8 cellular contexts compared by ENCODE assay signal in genomic region chr5:176416965-176417364, GRCh38. TPM values are rescaled to one million over a fixed set of nuclear protein-coding genes. Genes with fewer than 3 reads are reported as not detected.
DNase-seq lines count a peak whose midpoint lies in the region; ATAC-seq, FAIRE-seq and TF ChIP-seq lines count a peak whose summit lies in the region.

No MANE protein-coding gene starts in this region.

- H3K9me3 ChIP-seq in HepG2 (ENCODE audit: low read length), result no peaks in the 10 kb centered on the region

- no peaks in the 10 kb centered on the region for H3K27me3 ChIP-seq in HepG2 (ENCODE audit: control insufficient read depth in 1 of 2, insufficient read depth in 2 of 2, low read length in 2 of 2)

- no TSS peak for BruUV-seq in HepG2 (replicated peaks; lab: Mats Ljungman, UMichigan)

- no peak for TF ChIP-seq CTCF in HepG2 (CRISPR knock-in tag; IDR thresholded peaks at IDR 0.05)

- H3K79me2 ChIP-seq in HepG2 (ENCODE audit: insufficient read depth, low read length), result no peaks in the 10 kb centered on the region

- H2AFZ ChIP-seq in HepG2 (ENCODE audit: low read length), result peak overlapping the region; percentile 90

- H3K9ac ChIP-seq in HepG2 (ENCODE audit: insufficient read depth, low read depth, low read length), result peak overlapping the region; percentile 50; the same call in 1 of the 2 replicates

- H4K20me1 ChIP-seq in HepG2 (ENCODE audit: insufficient read depth, low read length), result no peaks in the 10 kb centered on the region

- H3K4me3 ChIP-seq in HepG2 (replicated peaks in 1 of 3; ENCODE audit: insufficient read depth in 1 of 3, low read depth in 2 of 3, low read length in 3 of 3), result peak overlapping the region; percentile 17 to 49 (median 25); a peak in 5 of 6 replicates

- H3K4me1 ChIP-seq in HepG2 (ENCODE audit: insufficient read depth, low read length), result peaks cover 32% of the 10 kb centered on the region

- peaks cover 19% of the 10 kb centered on the region for H3K4me1 Mint-ChIP-seq in T-helper 2 cell treated with Interferon-gamma antibody and Interleukin-4, amounts not matched to agents 5 μg/mL and 100 μg/mL, for 36 hours (ENCODE audit: low read depth)
- H3K4me1 Mint-ChIP-seq in activated T-helper 17 cell treated with anti-CD3 and anti-CD28 coated beads, Interleukin-2, amount 50 U/mL, for 72 hours, result peaks cover 16% of the 10 kb centered on the region

- H3K27ac ChIP-seq in HepG2 (ENCODE audit: extremely low read length, insufficient read depth, low read length), result no peak overlapping the region
- peak overlapping the region; percentile 82 for H3K27ac ChIP-seq in substantia nigra (ENCODE audit: low read depth, low read length, poor library complexity, severe bottlenecking)

- H3K9me3 Mint-ChIP-seq in T-helper 2 cell treated with Interferon-gamma antibody and Interleukin-4, amounts not matched to agents 5 μg/mL and 100 μg/mL, for 36 hours, result no peaks in the 10 kb centered on the region
- no peaks in the 10 kb centered on the region for H3K9me3 Mint-ChIP-seq in activated T-helper 17 cell treated with anti-CD3 and anti-CD28 coated beads, Interleukin-2, amount 50 U/mL, for 72 hours

- no peak overlapping the region for H3K27ac Mint-ChIP-seq in T-helper 2 cell treated with Interferon-gamma antibody and Interleukin-4, amounts not matched to agents 5 μg/mL and 100 μg/mL, for 36 hours
- H3K27ac Mint-ChIP-seq in activated T-helper 17 cell treated with anti-CD3 and anti-CD28 coated beads, Interleukin-2, amount 50 U/mL, for 72 hours, result no peak overlapping the region

- TF ChIP-seq EP300 in HepG2 (IDR thresholded peaks at IDR 0.05; ENCODE audit: low read depth in 2 of 2, low read length in 2 of 2), result no peak
- TF ChIP-seq EP300 in HepG2 (CRISPR knock-in tag; IDR thresholded peaks at IDR 0.05; ENCODE audit: borderline replicate concordance), result no peak

- peak overlapping the region; percentile 64 for H3K4me3 Mint-ChIP-seq in T-helper 2 cell treated with Interferon-gamma antibody and Interleukin-4, amounts not matched to agents 5 μg/mL and 100 μg/mL, for 36 hours
- H3K4me3 Mint-ChIP-seq in activated T-helper 17 cell treated with anti-CD3 and anti-CD28 coated beads, Interleukin-2, amount 50 U/mL, for 72 hours, result peak overlapping the region; percentile 86

- intact Hi-C loops in HepG2 (cut with micrococcal nuclease; ENCODE audit: unreplicated experiment), result loop anchor here (1.0 to 10.0 kb wide), 3 partner anchors 31 to 132 kb away; partner anchors contain the start of genes CDHR2 and FAF2

- CTCF ChIA-PET in HepG2 (lab: Yijun Ruan, JAX; ENCODE audit: low intra/inter-chr PET ratio, low total read pairs), result interaction anchor here (1.2 to 2.6 kb wide), 3 partner anchors 13 to 161 kb away, joined by 5 to 17 read pairs (median 6); partner anchors contain the start of gene FAF2

- POLR2A ChIA-PET in HepG2 (lab: Yijun Ruan, JAX), result interaction anchor here (1.3 to 2.3 kb wide), 3 partner anchors 30 to 230 kb away, joined by 3 to 15 read pairs (median 9); partner anchors contain the start of genes RNF44 and TSPAN17

- H3K4me2 ChIP-seq in HepG2 (ENCODE audit: low read depth, low read length), result peak overlapping the region; percentile 88

- 66% methylated on average over 11 of the region's 11 CpGs for WGBS in HepG2 (ENCODE audit: low lambda C conversion rate)

- no peak for ATAC-seq in activated T-helper 17 cell treated with anti-CD3 and anti-CD28 coated beads, Interleukin-2, amount 50 U/mL, for 72 hours (replicated peaks)
- ATAC-seq in HepG2 (peak; percentile 19), GM21360 (IDR thresholded peaks at IDR 0.05; ENCODE audit: unreplicated experiment) (no peak)

- TF ChIP-seq POLR2A in HepG2 (IDR thresholded peaks at IDR 0.05; ENCODE audit: insufficient read depth in 1 of 2, low read depth in 2 of 2, low read length in 2 of 2), result no peak

- FAIRE-seq in HepG2 (lab: Jason Lieb, UNC), result no peak

- no peaks in the 10 kb centered on the region for H3K36me3 Mint-ChIP-seq in T-helper 2 cell treated with Interferon-gamma antibody and Interleukin-4, amounts not matched to agents 5 μg/mL and 100 μg/mL, for 36 hours (ENCODE audit: low read depth)
- no peaks in the 10 kb centered on the region for H3K36me3 Mint-ChIP-seq in activated T-helper 17 cell treated with anti-CD3 and anti-CD28 coated beads, Interleukin-2, amount 50 U/mL, for 72 hours (ENCODE audit: low read depth)

- H3K27me3 Mint-ChIP-seq in T-helper 2 cell treated with Interferon-gamma antibody and Interleukin-4, amounts not matched to agents 5 μg/mL and 100 μg/mL, for 36 hours (ENCODE audit: low read depth), result peaks cover 18% of the 10 kb centered on the region
- no peaks in the 10 kb centered on the region for H3K27me3 Mint-ChIP-seq in activated T-helper 17 cell treated with anti-CD3 and anti-CD28 coated beads, Interleukin-2, amount 50 U/mL, for 72 hours

- no peaks in the 10 kb centered on the region for H3K36me3 ChIP-seq in HepG2 (replicated peaks in 1 of 2; ENCODE audit: control insufficient read depth in 1 of 2, insufficient read depth in 2 of 2, low read length in 2 of 2)

- no peak for TF ChIP-seq RAD21 in HepG2 (CRISPR knock-in tag; IDR thresholded peaks at IDR 0.05)

- in situ Hi-C loops in HepG2 (cut with HindIII; ENCODE audit: extremely low pct_ligation_motif_present, low pct_unique_long_range_greater_than_20kb), result loop anchor here (5.0 to 10.0 kb wide), 2 partner anchors 68 to 120 kb away; partner anchors contain the start of gene RNF44

- DNase-seq in T-helper 2 cell treated with Interferon-gamma antibody and Interleukin-4, amounts not matched to agents 5 μg/mL and 100 μg/mL, for 36 hours (ENCODE audit: low spot score), result no peak
- no peak for DNase-seq in T-helper 2 cell
- no peak for DNase-seq in HepG2 (ENCODE audit: low spot score)
- DNase-seq in substantia nigra (lab: John Stamatoyannopoulos, UW), result no peak
- DNase-seq in DMS 273 treated with DMSO at 0.1 percent for 48 hours (lab: John Stamatoyannopoulos, UW), result no peak
- no peak for DNase-seq in stimulated activated naive CD4-positive, alpha-beta T cell treated with Interleukin-2 at 50 U/mL for 16 hours (lab: John Stamatoyannopoulos, UW)

RNA-seq across cellular contexts. Expression of gene CLTB, which starts 0.6 kb away (rescaled TPM):
- total RNA-seq in activated T-helper 17 cell treated with anti-CD3 and anti-CD28 coated beads, Interleukin-2, amount 50 U/mL, for 72 hours, result 10 to 100 TPM; 22.9 to 56.9 TPM
- 30.7 and 33.8 TPM in 2 replicates for total RNA-seq in HepG2 (2016; rRNA removed; fragmentation: Illumina TruSeq; extraction: Trizol)
- 29.6 and 37.0 TPM in 2 replicates for total RNA-seq in HepG2 (2016; cell fraction: cytosol; rRNA removed; fragmentation: Illumina TruSeq; extraction: Trizol; ENCODE audit: low read depth)
- total RNA-seq in HepG2 (2016; cell fraction: insoluble cytoplasmic fraction; rRNA removed; fragmentation: Illumina TruSeq; extraction: Trizol), result 31.5 and 34.4 TPM in 2 replicates
- 33.2 and 41.2 TPM in 2 replicates for total RNA-seq in HepG2 (2016; cell fraction: membrane; rRNA removed; fragmentation: Illumina TruSeq; extraction: Trizol)
- 15.1 and 15.7 TPM in 2 replicates for total RNA-seq in HepG2 (2016; cell fraction: nucleus; rRNA removed; fragmentation: Illumina TruSeq; extraction: Trizol)
- polyA plus RNA-seq in HepG2 (2011; rRNA removed), result 23.3 and 24.8 TPM in 2 replicates
- polyA plus RNA-seq in HepG2 (2011; cell fraction: cytosol; rRNA removed), result 27.1 and 35.6 TPM in 2 replicates
- 29.2 and 30.5 TPM in 2 replicates for polyA plus RNA-seq in HepG2 (2011; cell fraction: nucleus; rRNA removed)
- 14.8 and 24.0 TPM in 2 replicates for polyA plus RNA-seq in HepG2 (2012)
- polyA plus RNA-seq in HepG2 (2016; cell fraction: cytosol; fragmentation: Illumina TruSeq; extraction: Trizol; ENCODE audit: low read depth), result 31.8 and 36.4 TPM in 2 replicates
- polyA plus RNA-seq in HepG2 (2016; cell fraction: insoluble cytoplasmic fraction; fragmentation: Illumina TruSeq; extraction: Trizol; ENCODE audit: low read depth), result 30.6 and 31.4 TPM in 2 replicates
- polyA plus RNA-seq in HepG2 (2016; cell fraction: membrane; fragmentation: Illumina TruSeq; extraction: Trizol; ENCODE audit: low read depth), result 32.7 and 36.2 TPM in 2 replicates
- polyA plus RNA-seq in HepG2 (2016; cell fraction: nucleus; fragmentation: Illumina TruSeq; extraction: Trizol; ENCODE audit: insufficient read depth, low read depth), result 28.4 and 29.1 TPM in 2 replicates
- polyA minus RNA-seq in HepG2 (2011; rRNA and poly(A)+ RNA removed; ENCODE audit: low replicate concordance), result 13.8 and 44.3 TPM in 2 replicates
- 9.0 and 12.0 TPM in 2 replicates for polyA minus RNA-seq in HepG2 (2011; cell fraction: cytosol; rRNA and poly(A)+ RNA removed)
- polyA minus RNA-seq in HepG2 (2011; cell fraction: nucleus; rRNA and poly(A)+ RNA removed), result 7.7 and 8.2 TPM in 2 replicates

RNA-seq across cellular contexts. Expression of gene HIGD2A, which starts 28.4 kb away (rescaled TPM):
- 100 to 1,000 TPM; 114 to 120 TPM for total RNA-seq in activated T-helper 17 cell treated with anti-CD3 and anti-CD28 coated beads, Interleukin-2, amount 50 U/mL, for 72 hours
- total RNA-seq in HepG2 (2016; rRNA removed; fragmentation: Illumina TruSeq; extraction: Trizol), result 89.2 and 95.7 TPM in 2 replicates
- total RNA-seq in HepG2 (2016; cell fraction: cytosol; rRNA removed; fragmentation: Illumina TruSeq; extraction: Trizol; ENCODE audit: low read depth), result 64.5 and 65.6 TPM in 2 replicates
- 87.9 and 107 TPM in 2 replicates for total RNA-seq in HepG2 (2016; cell fraction: insoluble cytoplasmic fraction; rRNA removed; fragmentation: Illumina TruSeq; extraction: Trizol)
- 112 and 135 TPM in 2 replicates for total RNA-seq in HepG2 (2016; cell fraction: membrane; rRNA removed; fragmentation: Illumina TruSeq; extraction: Trizol)
- total RNA-seq in HepG2 (2016; cell fraction: nucleus; rRNA removed; fragmentation: Illumina TruSeq; extraction: Trizol), result 38.9 and 40.5 TPM in 2 replicates
- 146 TPM in 2 replicates for polyA plus RNA-seq in HepG2 (2011; rRNA removed)
- polyA plus RNA-seq in HepG2 (2011; cell fraction: cytosol; rRNA removed), result 171 and 302 TPM in 2 replicates
- 77.0 and 77.1 TPM in 2 replicates for polyA plus RNA-seq in HepG2 (2011; cell fraction: nucleus; rRNA removed)
- polyA plus RNA-seq in HepG2 (2012), result 133 and 141 TPM in 2 replicates
- 151 and 159 TPM in 2 replicates for polyA plus RNA-seq in HepG2 (2016; cell fraction: cytosol; fragmentation: Illumina TruSeq; extraction: Trizol; ENCODE audit: low read depth)
- polyA plus RNA-seq in HepG2 (2016; cell fraction: insoluble cytoplasmic fraction; fragmentation: Illumina TruSeq; extraction: Trizol; ENCODE audit: low read depth), result 220 and 222 TPM in 2 replicates
- polyA plus RNA-seq in HepG2 (2016; cell fraction: membrane; fragmentation: Illumina TruSeq; extraction: Trizol; ENCODE audit: low read depth), result 239 and 256 TPM in 2 replicates
- 118 and 123 TPM in 2 replicates for polyA plus RNA-seq in HepG2 (2016; cell fraction: nucleus; fragmentation: Illumina TruSeq; extraction: Trizol; ENCODE audit: insufficient read depth, low read depth)
- 148 and 164 TPM in 2 replicates for polyA minus RNA-seq in HepG2 (2011; rRNA and poly(A)+ RNA removed; ENCODE audit: low replicate concordance)
- 70.4 and 91.9 TPM in 2 replicates for polyA minus RNA-seq in HepG2 (2011; cell fraction: cytosol; rRNA and poly(A)+ RNA removed)
- polyA minus RNA-seq in HepG2 (2011; cell fraction: nucleus; rRNA and poly(A)+ RNA removed), result 33.3 and 40.7 TPM in 2 replicates

RNA-seq across cellular contexts. Expression of gene NOP16, which starts 28.6 kb away (rescaled TPM):
- total RNA-seq in activated T-helper 17 cell treated with anti-CD3 and anti-CD28 coated beads, Interleukin-2, amount 50 U/mL, for 72 hours, result 10 to 100 TPM; 37.6 to 99.0 TPM
- 48.4 and 58.4 TPM in 2 replicates for total RNA-seq in HepG2 (2016; rRNA removed; fragmentation: Illumina TruSeq; extraction: Trizol)
- 19.8 and 25.4 TPM in 2 replicates for total RNA-seq in HepG2 (2016; cell fraction: cytosol; rRNA removed; fragmentation: Illumina TruSeq; extraction: Trizol; ENCODE audit: low read depth)
- total RNA-seq in HepG2 (2016; cell fraction: insoluble cytoplasmic fraction; rRNA removed; fragmentation: Illumina TruSeq; extraction: Trizol), result 51.5 and 62.4 TPM in 2 replicates
- 31.1 and 36.0 TPM in 2 replicates for total RNA-seq in HepG2 (2016; cell fraction: membrane; rRNA removed; fragmentation: Illumina TruSeq; extraction: Trizol)
- 38.3 and 50.4 TPM in 2 replicates for total RNA-seq in HepG2 (2016; cell fraction: nucleus; rRNA removed; fragmentation: Illumina TruSeq; extraction: Trizol)
- polyA plus RNA-seq in HepG2 (2011; rRNA removed), result 43.3 and 45.9 TPM in 2 replicates
- polyA plus RNA-seq in HepG2 (2011; cell fraction: cytosol; rRNA removed), result 43.5 and 48.0 TPM in 2 replicates
- polyA plus RNA-seq in HepG2 (2011; cell fraction: nucleus; rRNA removed), result 49.8 and 55.0 TPM in 2 replicates
- 36.0 and 45.5 TPM in 2 replicates for polyA plus RNA-seq in HepG2 (2012)
- polyA plus RNA-seq in HepG2 (2016; cell fraction: cytosol; fragmentation: Illumina TruSeq; extraction: Trizol; ENCODE audit: low read depth), result 20.0 and 21.6 TPM in 2 replicates
- polyA plus RNA-seq in HepG2 (2016; cell fraction: insoluble cytoplasmic fraction; fragmentation: Illumina TruSeq; extraction: Trizol; ENCODE audit: low read depth), result 99.0 and 104 TPM in 2 replicates
- 29.9 and 32.3 TPM in 2 replicates for polyA plus RNA-seq in HepG2 (2016; cell fraction: membrane; fragmentation: Illumina TruSeq; extraction: Trizol; ENCODE audit: low read depth)
- polyA plus RNA-seq in HepG2 (2016; cell fraction: nucleus; fragmentation: Illumina TruSeq; extraction: Trizol; ENCODE audit: insufficient read depth, low read depth), result 76.6 and 84.9 TPM in 2 replicates
- 16.4 and 48.3 TPM in 2 replicates for polyA minus RNA-seq in HepG2 (2011; rRNA and poly(A)+ RNA removed; ENCODE audit: low replicate concordance)
- polyA minus RNA-seq in HepG2 (2011; cell fraction: cytosol; rRNA and poly(A)+ RNA removed), result 10.2 and 15.5 TPM in 2 replicates
- polyA minus RNA-seq in HepG2 (2011; cell fraction: nucleus; rRNA and poly(A)+ RNA removed), result 37.8 and 42.2 TPM in 2 replicates

RNA-seq across cellular contexts. Expression of gene FAF2, which starts 31.2 kb away (rescaled TPM):
- 10 to 100 TPM; 41.1 to 41.3 TPM for total RNA-seq in activated T-helper 17 cell treated with anti-CD3 and anti-CD28 coated beads, Interleukin-2, amount 50 U/mL, for 72 hours
- total RNA-seq in HepG2 (2016; rRNA removed; fragmentation: Illumina TruSeq; extraction: Trizol), result 21.5 and 34.3 TPM in 2 replicates
- 5.1 and 5.2 TPM in 2 replicates for total RNA-seq in HepG2 (2016; cell fraction: cytosol; rRNA removed; fragmentation: Illumina TruSeq; extraction: Trizol; ENCODE audit: low read depth)
- total RNA-seq in HepG2 (2016; cell fraction: insoluble cytoplasmic fraction; rRNA removed; fragmentation: Illumina TruSeq; extraction: Trizol), result 19.8 and 32.7 TPM in 2 replicates
- total RNA-seq in HepG2 (2016; cell fraction: membrane; rRNA removed; fragmentation: Illumina TruSeq; extraction: Trizol), result 11.2 and 15.4 TPM in 2 replicates
- total RNA-seq in HepG2 (2016; cell fraction: nucleus; rRNA removed; fragmentation: Illumina TruSeq; extraction: Trizol), result 39.6 and 43.8 TPM in 2 replicates
- polyA plus RNA-seq in HepG2 (2011; rRNA removed), result 24.6 and 27.8 TPM in 2 replicates
- polyA plus RNA-seq in HepG2 (2011; cell fraction: cytosol; rRNA removed), result 16.5 and 25.1 TPM in 2 replicates
- polyA plus RNA-seq in HepG2 (2011; cell fraction: nucleus; rRNA removed), result 19.3 and 19.4 TPM in 2 replicates
- polyA plus RNA-seq in HepG2 (2012), result 21.3 and 21.7 TPM in 2 replicates
- polyA plus RNA-seq in HepG2 (2016; cell fraction: cytosol; fragmentation: Illumina TruSeq; extraction: Trizol; ENCODE audit: low read depth), result 1.8 and 2.0 TPM in 2 replicates
- 15.5 and 15.8 TPM in 2 replicates for polyA plus RNA-seq in HepG2 (2016; cell fraction: insoluble cytoplasmic fraction; fragmentation: Illumina TruSeq; extraction: Trizol; ENCODE audit: low read depth)
- 5.3 and 5.5 TPM in 2 replicates for polyA plus RNA-seq in HepG2 (2016; cell fraction: membrane; fragmentation: Illumina TruSeq; extraction: Trizol; ENCODE audit: low read depth)
- polyA plus RNA-seq in HepG2 (2016; cell fraction: nucleus; fragmentation: Illumina TruSeq; extraction: Trizol; ENCODE audit: insufficient read depth, low read depth), result 54.2 and 59.0 TPM in 2 replicates
- 38.0 and 49.2 TPM in 2 replicates for polyA minus RNA-seq in HepG2 (2011; rRNA and poly(A)+ RNA removed; ENCODE audit: low replicate concordance)
- polyA minus RNA-seq in HepG2 (2011; cell fraction: cytosol; rRNA and poly(A)+ RNA removed), result 20.9 and 25.3 TPM in 2 replicates
- polyA minus RNA-seq in HepG2 (2011; cell fraction: nucleus; rRNA and poly(A)+ RNA removed), result 29.5 and 36.7 TPM in 2 replicates

RNA-seq across cellular contexts. Expression of gene ARL10, which starts 51.7 kb away (rescaled TPM):
- total RNA-seq in activated T-helper 17 cell treated with anti-CD3 and anti-CD28 coated beads, Interleukin-2, amount 50 U/mL, for 72 hours, result 10 to 100 TPM in 1 of 2 donors, 1 to 10 TPM in 1; 8.7 to 17.3 TPM
- total RNA-seq in HepG2 (2016; rRNA removed; fragmentation: Illumina TruSeq; extraction: Trizol), result 0.01 and 0.18 TPM in 2 replicates
- 1.1 TPM in 1 of 2 replicates, not detected in the other for total RNA-seq in HepG2 (2016; cell fraction: cytosol; rRNA removed; fragmentation: Illumina TruSeq; extraction: Trizol; ENCODE audit: low read depth)
- total RNA-seq in HepG2 (2016; cell fraction: insoluble cytoplasmic fraction; rRNA removed; fragmentation: Illumina TruSeq; extraction: Trizol), result 0.45 TPM in 1 of 2 replicates, not detected in the other
- total RNA-seq in HepG2 (2016; cell fraction: membrane; rRNA removed; fragmentation: Illumina TruSeq; extraction: Trizol), result 0.93 and 0.96 TPM in 2 replicates
- total RNA-seq in HepG2 (2016; cell fraction: nucleus; rRNA removed; fragmentation: Illumina TruSeq; extraction: Trizol), result 0.53 TPM in 1 of 2 replicates, not detected in the other
- polyA plus RNA-seq in HepG2 (2011; rRNA removed), result 0.22 and 0.50 TPM in 2 replicates
- under 0.01 and 0.01 TPM in 2 replicates for polyA plus RNA-seq in HepG2 (2011; cell fraction: cytosol; rRNA removed)
- 0.02 and 0.03 TPM in 2 replicates for polyA plus RNA-seq in HepG2 (2011; cell fraction: nucleus; rRNA removed)
- 0.05 and 0.07 TPM in 2 replicates for polyA plus RNA-seq in HepG2 (2012)
- polyA plus RNA-seq in HepG2 (2016; cell fraction: cytosol; fragmentation: Illumina TruSeq; extraction: Trizol; ENCODE audit: low read depth), result 0.51 and 1.6 TPM in 2 replicates
- not detected in 2 replicates for polyA plus RNA-seq in HepG2 (2016; cell fraction: insoluble cytoplasmic fraction; fragmentation: Illumina TruSeq; extraction: Trizol; ENCODE audit: low read depth)
- 1.5 TPM in 1 of 2 replicates, not detected in the other for polyA plus RNA-seq in HepG2 (2016; cell fraction: membrane; fragmentation: Illumina TruSeq; extraction: Trizol; ENCODE audit: low read depth)
- 0.05 TPM in 1 of 2 replicates, not detected in the other for polyA plus RNA-seq in HepG2 (2016; cell fraction: nucleus; fragmentation: Illumina TruSeq; extraction: Trizol; ENCODE audit: insufficient read depth, low read depth)
- 0.02 and 0.22 TPM in 2 replicates for polyA minus RNA-seq in HepG2 (2011; rRNA and poly(A)+ RNA removed; ENCODE audit: low replicate concordance)
- 0.79 TPM in 1 of 2 replicates, not detected in the other for polyA minus RNA-seq in HepG2 (2011; cell fraction: cytosol; rRNA and poly(A)+ RNA removed)
- under 0.01 TPM in 2 replicates for polyA minus RNA-seq in HepG2 (2011; cell fraction: nucleus; rRNA and poly(A)+ RNA removed)
